In genomic region chr20:41050361-41051019, GRCh38 we compare ENCODE assay signal across 9 cellular contexts. TPM values are rescaled to one million over a fixed set of nuclear protein-coding genes. Genes with fewer than 3 reads are reported as not detected.
DNase-seq lines count a peak whose midpoint lies in the region; ATAC-seq and TF ChIP-seq lines count a peak whose summit lies in the region.
"Had no signal": no experiment of that assay in that cellular context is flagged by ENCODE, and none has a peak within 500 bp of the region (broad histone marks: within the 10 kb centered on the region; RNA-seq: fewer than 3 reads in every experiment).

No MANE protein-coding gene starts in this region.

- H3K27ac ChIP-seq in tibial nerve, result peak overlapping the region in 3 of 4 donors; percentile 4 to 58 (median 29)

- no peaks in the 10 kb centered on the region for H3K27me3 ChIP-seq in tibial nerve

- H3K4me1 ChIP-seq in tibial nerve, result peaks cover 4 to 97% (median 72%) of the 10 kb centered on the region in 4 donors

- no peak for TF ChIP-seq CTCF in fibroblast of villous mesenchyme (IDR thresholded peaks at IDR 0.05; ENCODE audit: insufficient read depth, low read depth, low read length)
- no peak for TF ChIP-seq CTCF in tibial nerve (IDR thresholded peaks at IDR 0.05)

- CTCF ChIA-PET in activated naive CD4-positive, alpha-beta T cell treated with anti-CD3 and anti-CD28 coated beads, Interleukin-2, amount 10 ng/mL, durations not matched to agents 7 days and 5 days (lab: Charles Lee), result interaction anchor here (0.9 to 5.4 kb wide), 2 partner anchors 20 to 59 kb away, joined by 3 to 36 read pairs; no protein-coding TSS in a partner anchor

- H3K4me3 ChIP-seq in fibroblast of villous mesenchyme (ENCODE audit: low read depth, low read length) (no peak overlapping the region), tibial nerve (no peak overlapping the region)

- H3K9me3 Mint-ChIP-seq in activated naive CD4-positive, alpha-beta T cell treated with anti-CD3 and anti-CD28 coated beads, Interleukin-2, amount 10 ng/mL, durations not matched to agents 7 days and 5 days, result peaks cover 4% of the 10 kb centered on the region
- peaks cover 0 to 9% of the 10 kb centered on the region in 2 donors for H3K9me3 Mint-ChIP-seq in activated naive CD4-positive, alpha-beta T cell treated with anti-CD3 and anti-CD28 coated beads, Interleukin-2, amount 50 U/mL, for 72 hours

- no peaks in the 10 kb centered on the region for H3K27me3 Mint-ChIP-seq in activated naive CD4-positive, alpha-beta T cell treated with anti-CD3 and anti-CD28 coated beads, Interleukin-2, amount 10 ng/mL, durations not matched to agents 7 days and 5 days

- no peak overlapping the region for H3K4me3 Mint-ChIP-seq in activated naive CD4-positive, alpha-beta T cell treated with anti-CD3 and anti-CD28 coated beads, Interleukin-2, amount 10 ng/mL, durations not matched to agents 7 days and 5 days

- H3K36me3 Mint-ChIP-seq in activated naive CD4-positive, alpha-beta T cell treated with anti-CD3 and anti-CD28 coated beads, Interleukin-2, amount 10 ng/mL, durations not matched to agents 7 days and 5 days, result peaks cover 19% of the 10 kb centered on the region
- peaks cover 0 to 17% of the 10 kb centered on the region in 2 donors for H3K36me3 Mint-ChIP-seq in activated naive CD4-positive, alpha-beta T cell treated with anti-CD3 and anti-CD28 coated beads, Interleukin-2, amount 50 U/mL, for 72 hours

- no peak for ATAC-seq in activated naive CD4-positive, alpha-beta T cell treated with anti-CD3 and anti-CD28 coated beads, Interleukin-2, amount 50 U/mL, for 72 hours
- ATAC-seq in SK-N-SH treated with all-trans-retinoic acid at 6 μM for 48 hours, result peak; percentile 68

- DNase-seq in activated naive CD4-positive, alpha-beta T cell treated with anti-CD3 and anti-CD28 coated beads, Interleukin-2, amount 10 ng/mL, durations not matched to agents 7 days and 5 days, result no peak
- DNase-seq in activated naive CD4-positive, alpha-beta T cell treated with anti-CD3 and anti-CD28 coated beads, Interleukin-2, amount 50 U/mL, for 72 hours (ENCODE audit: low spot score in 2 of 2), result no peak
- DNase-seq in fibroblast of villous mesenchyme (ENCODE audit: low read depth) (peak; percentile 84), tibial nerve (ENCODE audit: low spot score in 2 of 2) (no peak), NCI-H1694 (lab: John Stamatoyannopoulos, UW) (no peak), GDM1 (lab: John Stamatoyannopoulos, UW) (no peak), DMS 273 (lab: John Stamatoyannopoulos, UW; ENCODE audit: unreplicated experiment) (no peak)
- DNase-seq: Caco-2 had no signal

- H3K9me3 ChIP-seq in tibial nerve, result no peaks in the 10 kb centered on the region
- H3K9me3 ChIP-seq: Caco-2 had no signal

- no peaks in the 10 kb centered on the region for H3K36me3 ChIP-seq in tibial nerve

- H3K4me1 Mint-ChIP-seq in activated naive CD4-positive, alpha-beta T cell treated with anti-CD3 and anti-CD28 coated beads, Interleukin-2, amount 10 ng/mL, durations not matched to agents 7 days and 5 days, result peaks cover 84% of the 10 kb centered on the region

- no peak for TF ChIP-seq POLR2A in tibial nerve (IDR thresholded peaks at IDR 0.05)

- H3K27ac Mint-ChIP-seq in activated naive CD4-positive, alpha-beta T cell treated with anti-CD3 and anti-CD28 coated beads, Interleukin-2, amount 10 ng/mL, durations not matched to agents 7 days and 5 days, result peak overlapping the region; percentile 22
- H3K27ac Mint-ChIP-seq in activated naive CD4-positive, alpha-beta T cell treated with anti-CD3 and anti-CD28 coated beads, Interleukin-2, amount 50 U/mL, for 72 hours, result peak overlapping the region in 1 of 2 donors; percentile 90

- 6 to 9% methylated on average over 1 of the region's 1 CpG for WGBS in tibial nerve, 2 donors

- TF ChIP-seq EP300 in tibial nerve (IDR thresholded peaks at IDR 0.05), result no peak

TF ChIP-seq in SK-N-SH treated with all-trans-retinoic acid at 6 μM for 48 hours, 23 proteins besides CTCF, POLR2A, EP300 and RAD21:
- TF ChIP-seq ZNF70 (CRISPR knock-in tag; IDR thresholded peaks at IDR 0.05) (no peak), SNAI2 (CRISPR knock-in tag; IDR thresholded peaks at IDR 0.05) (0 out of 2 replicates have a peak, but pooled peaks have one; percentile 49), ISL1 (CRISPR knock-in tag; IDR thresholded peaks at IDR 0.05) (peak; percentile 87)
- TF ChIP-seq, protein P1, sequence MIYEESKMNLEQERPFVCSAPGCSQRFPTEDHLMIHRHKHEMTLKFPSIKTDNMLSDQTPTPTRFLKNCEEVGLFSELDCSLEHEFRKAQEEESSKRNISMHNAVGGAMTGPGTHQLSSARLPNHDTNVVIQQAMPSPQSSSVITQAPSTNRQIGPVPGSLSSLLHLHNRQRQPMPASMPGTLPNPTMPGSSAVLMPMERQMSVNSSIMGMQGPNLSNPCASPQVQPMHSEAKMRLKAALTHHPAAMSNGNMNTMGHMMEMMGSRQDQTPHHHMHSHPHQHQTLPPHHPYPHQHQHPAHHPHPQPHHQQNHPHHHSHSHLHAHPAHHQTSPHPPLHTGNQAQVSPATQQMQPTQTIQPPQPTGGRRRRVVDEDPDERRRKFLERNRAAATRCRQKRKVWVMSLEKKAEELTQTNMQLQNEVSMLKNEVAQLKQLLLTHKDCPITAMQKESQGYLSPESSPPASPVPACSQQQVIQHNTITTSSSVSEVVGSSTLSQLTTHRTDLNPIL (CRISPR knock-in tag; IDR thresholded peaks at IDR 0.05; ENCODE audit: low read depth), result no peak
TF ChIP-seq in SK-N-SH treated with all-trans-retinoic acid at 6 μM for 48 hours: peak in this region for 2.

RNA-seq across cellular contexts. Expression of gene TOP1, which starts 21.9 kb away (rescaled TPM):
- total RNA-seq in activated naive CD4-positive, alpha-beta T cell treated with anti-CD3 and anti-CD28 coated beads, Interleukin-2, amount 50 U/mL, for 72 hours, result 10 to 100 TPM; 62.4 to 98.9 TPM
- total RNA-seq in fibroblast of villous mesenchyme (10.3 and 19.9 TPM in 2 replicates), tibial nerve (10 to 100 TPM; 17.9 to 29.1 (median 23.1) TPM)
